ENCODE assay signal across 20 cellular contexts in the genomic region with DNA sequence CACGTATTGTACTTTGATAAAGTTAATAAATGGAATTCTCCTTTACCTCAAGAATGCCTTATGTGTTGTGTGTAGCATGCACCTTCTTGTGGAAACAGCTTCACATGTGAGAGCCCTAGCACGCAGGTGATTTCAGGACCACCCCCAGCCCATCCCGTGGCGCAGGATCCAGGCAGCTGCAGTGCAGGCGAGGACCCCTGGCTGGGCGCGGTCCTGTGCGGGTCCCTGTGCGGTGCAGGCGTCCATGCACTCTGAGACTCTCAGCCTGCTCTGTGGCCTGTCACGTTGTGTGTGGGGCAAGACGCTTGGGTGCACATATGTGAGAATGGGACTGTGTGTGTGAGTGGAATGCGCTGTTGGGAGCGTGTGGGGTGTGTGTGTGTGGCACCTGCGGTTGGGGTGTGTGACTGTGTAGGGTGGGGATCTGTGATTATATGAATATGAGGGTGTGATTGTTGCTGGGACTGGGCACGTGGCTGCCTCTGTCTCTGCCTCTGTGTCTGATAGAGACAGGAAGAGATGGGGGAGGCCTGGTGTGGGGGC. TPM values are rescaled to one million over a fixed set of nuclear protein-coding genes. Genes with fewer than 3 reads are reported as not detected.
DNase-seq lines count a peak whose midpoint lies in the region; ATAC-seq and TF ChIP-seq lines count a peak whose summit lies in the region.
"Had no signal": no experiment of that assay in that cellular context is flagged by ENCODE, and none has a peak within 500 bp of the region (broad histone marks: within the 10 kb centered on the region; RNA-seq: fewer than 3 reads in every experiment).

No MANE protein-coding gene starts in this region.

- POLR2A ChIA-PET in Panc1 (lab: Charles Lee): no interaction called here

- no peak for TF ChIP-seq POLR2A in body of pancreas (IDR thresholded peaks at IDR 0.05)

- in situ Hi-C loops in Panc1 (cut with HindIII; ENCODE audit: low pct_unique_long_range_greater_than_20kb, low sequenced_read_pairs): no loop called here

- BruUV-seq in Panc1 (replicated peaks; lab: Mats Ljungman, UMichigan): no TSS peak

- H3K9me3 ChIP-seq in right cardiac atrium (ENCODE audit: control insufficient read depth, low read length) (no peaks in the 10 kb centered on the region), right atrium auricular region (peaks cover 0 to 4% of the 10 kb centered on the region in 2 donors), Panc1 (ENCODE audit: control insufficient read depth, insufficient read depth, low read depth, low read length) (no peaks in the 10 kb centered on the region), aorta (ENCODE audit: control insufficient read depth, low read length) (no peaks in the 10 kb centered on the region), body of pancreas (peaks cover 0 to 11% (median 0%) of the 10 kb centered on the region in 3 donors)

- ATAC-seq in right cardiac atrium (peak; percentile 19 to 25), Panc1 (peak; percentile 14; the same call in 1 of the 2 replicates), aorta (ENCODE audit: low FRiP score) (peak; percentile 41), GM18519 (IDR thresholded peaks at IDR 0.05; ENCODE audit: low FRiP score, unreplicated experiment) (no peak), HG03108 (IDR thresholded peaks at IDR 0.05; ENCODE audit: unreplicated experiment) (no peak), body of pancreas (no peak)

- H3K4me3 ChIP-seq in right cardiac atrium (ENCODE audit: low read length) (no peak overlapping the region), right atrium auricular region (no peak overlapping the region), Panc1 (ENCODE audit: low read depth in 2 of 2, low read length in 2 of 2) (no peak overlapping the region), aorta (ENCODE audit: low read length in 2 of 2) (no peak overlapping the region), body of pancreas (no peak overlapping the region)
- H3K4me3 ChIP-seq: HAP-1 had no signal

- H3K27ac ChIP-seq in right cardiac atrium (ENCODE audit: low read length) (no peak overlapping the region), right atrium auricular region (no peak overlapping the region), Panc1 (ENCODE audit: low read length) (no peak overlapping the region), aorta (ENCODE audit: low read depth in 1 of 2, low read length in 2 of 2) (no peak overlapping the region), body of pancreas (no peak overlapping the region)

- CTCF ChIA-PET in Panc1 (lab: Charles Lee): interaction anchor here (0.6 kb wide), 1 partner anchor 566 kb away, joined by 5 read pairs; no protein-coding TSS in a partner anchor

- intact Hi-C loops in right cardiac atrium (cut with DNase I) (no loop called here), Panc1 (cut with micrococcal nuclease; ENCODE audit: unreplicated experiment) (no loop called here), aorta (cut with DNase I) (no loop called here), body of pancreas (cut with DNase I) (no loop called here)

- no peaks in the 10 kb centered on the region for H3K4me1 ChIP-seq in right cardiac atrium (ENCODE audit: control insufficient read depth, insufficient read depth, low read length)
- no peaks in the 10 kb centered on the region for H3K4me1 ChIP-seq in right atrium auricular region
- H3K4me1 ChIP-seq in Panc1 (ENCODE audit: control insufficient read depth, insufficient read depth, low read length): no peaks in the 10 kb centered on the region
- H3K4me1 ChIP-seq in aorta (ENCODE audit: control insufficient read depth in 1 of 2, insufficient read depth in 2 of 2, low read length in 2 of 2): no peaks in the 10 kb centered on the region
- H3K4me1 ChIP-seq in body of pancreas: no peaks in the 10 kb centered on the region
- H3K4me1 ChIP-seq: HAP-1 had no signal

- H3K36me3 ChIP-seq in right atrium auricular region: no peaks in the 10 kb centered on the region
- no peaks in the 10 kb centered on the region for H3K36me3 ChIP-seq in Panc1 (ENCODE audit: control insufficient read depth, insufficient read depth, low read length)
- H3K36me3 ChIP-seq in aorta (ENCODE audit: control insufficient read depth in 1 of 2, insufficient read depth in 2 of 2, low read length in 1 of 2): no peaks in the 10 kb centered on the region
- H3K36me3 ChIP-seq in body of pancreas (replicated peaks in 1 of 2; ENCODE audit: insufficient read depth in 1 of 2, low read depth in 2 of 2): no peaks in the 10 kb centered on the region
- H3K36me3 ChIP-seq: HAP-1 had no signal

- 82% methylated on average over 16 of the region's 16 CpGs for WGBS in right cardiac atrium
- 80 to 82% methylated on average over 16 of the region's 16 CpGs for WGBS in aorta, 2 donors
- whole genome bisulfite sequencing in body of pancreas, 2 donors: 71 to 74% methylated on average over 3 to 16 of the region's 16 CpGs

- no peak for DNase-seq in right cardiac atrium
- DNase-seq in right atrium auricular region (ENCODE audit: low spot score): no peak
- no peak for DNase-seq in Panc1 (ENCODE audit: low read depth, low spot score)
- DNase-seq in mesenteric fat pad (ENCODE audit: low spot score): peak; percentile 69
- DNase-seq in aorta: no peak
- DNase-seq in body of pancreas: no peak
- DNase-seq: 8988T, GDM1, NCI-H1105 treated with DMSO at 0.1 percent for 48 hours, NCI-H2081, NCI-H2171, NCI-H345, NCI-H524 treated with DMSO at 0.1 percent for 48 hours, Right ventricle myocardium superior, SW 1271 had no signal

- TF ChIP-seq CTCF in right atrium auricular region (IDR thresholded peaks at IDR 0.05) (no peak), Panc1 (IDR thresholded peaks at IDR 0.05) (no peak), body of pancreas (IDR thresholded peaks at IDR 0.05) (no peak)

- H3K27me3 ChIP-seq in right cardiac atrium (ENCODE audit: control insufficient read depth, insufficient read depth): no peaks in the 10 kb centered on the region
- no peaks in the 10 kb centered on the region for H3K27me3 ChIP-seq in right atrium auricular region
- H3K27me3 ChIP-seq in Panc1 (ENCODE audit: control insufficient read depth, insufficient read depth, low read length): no peaks in the 10 kb centered on the region
- no peaks in the 10 kb centered on the region for H3K27me3 ChIP-seq in aorta (ENCODE audit: control insufficient read depth in 1 of 2, insufficient read depth in 2 of 2, low read length in 1 of 2)
- no peaks in the 10 kb centered on the region for H3K27me3 ChIP-seq in body of pancreas

RNA-seq across cellular contexts. Expression of a gene that starts 30.8 kb away (rescaled TPM):
- total RNA-seq in right cardiac atrium: 10 to 100 TPM; 13.6 to 20.1 (median 17.6) TPM
- polyA plus RNA-seq in right cardiac atrium: 8.2 TPM
- total RNA-seq in right atrium auricular region: 10 to 100 TPM in 1 of 2 donors, 1 to 10 TPM in 1; 8.3 to 32.3 TPM
- total RNA-seq in Panc1 (2021; ENCODE audit: unreplicated experiment): 73.6 TPM
- polyA plus RNA-seq in Panc1 (2012; ENCODE audit: insufficient read length): 72.0 TPM
- 25.3 TPM for total RNA-seq in mesenteric fat pad
- total RNA-seq in aorta: 10 to 100 TPM; 74.0 to 89.3 TPM
- 10 to 100 TPM; 52.0 to 73.4 TPM for polyA plus RNA-seq in aorta
- 1 to 10 TPM; 3.0 to 8.3 TPM for total RNA-seq in body of pancreas
- polyA plus RNA-seq: CD14-positive monocyte, IgD-negative memory B cell had no signal

Comparison
In these comparisons a context has a peak if more than half of its experiments do, and no peak if none do; other contexts are left out.
1. ATAC-seq: peak in right cardiac atrium (2 of 2), Panc1 (single experiment) and aorta (single experiment); none in GM18519 (single experiment), HG03108 (single experiment) and body of pancreas (single experiment).